Comparison of ENCODE assay signal across 10 cellular contexts in the genomic region with DNA sequence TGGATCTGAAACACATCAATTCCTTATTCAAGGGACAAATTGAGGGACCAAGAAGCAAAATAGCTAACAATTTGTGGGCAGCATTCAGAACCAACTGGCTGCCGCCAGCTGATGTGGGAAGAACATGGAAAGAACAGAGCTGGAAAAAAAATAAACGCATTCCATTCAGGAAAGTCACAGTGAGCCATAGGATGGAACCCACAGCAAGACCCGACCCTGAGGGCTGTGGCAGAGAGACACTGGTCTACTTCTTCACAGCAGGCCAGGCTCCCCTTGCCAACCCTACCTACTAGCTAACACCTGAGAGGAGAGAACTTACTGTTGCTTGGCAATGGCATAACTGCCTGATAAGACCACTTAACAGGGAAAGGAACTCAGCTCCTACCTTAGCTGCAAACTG.
A peak's percentile ranks its signal among the peaks of the same experiment; 100 is the strongest.
DNase-seq lines count a peak whose midpoint lies in the region; ATAC-seq and TF ChIP-seq lines count a peak whose summit lies in the region.
"Had no signal": no experiment of that assay in that cellular context is flagged by ENCODE, and none has a peak within 500 bp of the region (broad histone marks: within the 10 kb centered on the region; RNA-seq: fewer than 3 reads in every experiment).

No MANE protein-coding gene starts in this region.

- H3K4me1 ChIP-seq in cardiac muscle cell (ENCODE audit: low read depth): peaks cover 31% of the 10 kb centered on the region

- H3K27ac ChIP-seq in cardiac muscle cell: no peak overlapping the region

- H3K9me3 Mint-ChIP-seq in activated naive CD8-positive, alpha-beta T cell treated with anti-CD3 and anti-CD28 coated beads for 36 hours: no peaks in the 10 kb centered on the region
- H3K9me3 Mint-ChIP-seq: activated B cell treated with CpG ODN at 0.5 μM for 24 hours had no signal

- in situ Hi-C loops in astrocyte of the spinal cord (cut with HindIII; ENCODE audit: low sequenced_read_pairs): no loop called here

- H3K36me3 Mint-ChIP-seq in activated naive CD8-positive, alpha-beta T cell treated with anti-CD3 and anti-CD28 coated beads for 36 hours: peaks cover 5% of the 10 kb centered on the region

- no peaks in the 10 kb centered on the region for H3K27me3 ChIP-seq in cardiac muscle cell
- no peaks in the 10 kb centered on the region for H3K27me3 ChIP-seq in kidney epithelial cell (ENCODE audit: control insufficient read depth, insufficient read depth, low read length)

- TF ChIP-seq CTCF in cardiac muscle cell (IDR thresholded peaks at IDR 0.05; ENCODE audit: low read depth, low read length) (no peak), astrocyte of the spinal cord (IDR thresholded peaks at IDR 0.05; ENCODE audit: low read depth, low read length) (no peak), kidney epithelial cell (IDR thresholded peaks at IDR 0.05; ENCODE audit: insufficient read depth, low read length, poor library complexity, severe bottlenecking) (no peak)

- peaks cover 32% of the 10 kb centered on the region for H3K4me1 Mint-ChIP-seq in activated naive CD8-positive, alpha-beta T cell treated with anti-CD3 and anti-CD28 coated beads for 36 hours

- peak; percentile 19 to 54 for DNase-seq in cardiac muscle cell (ENCODE audit: low read depth in 1 of 2, low spot score in 1 of 2)
- DNase-seq in Right ventricle myocardium inferior (ENCODE audit: missing footprints): no peak
- peak; percentile 79 for DNase-seq in astrocyte of the spinal cord (ENCODE audit: low read depth, low spot score)
- peak; percentile 65 for DNase-seq in kidney epithelial cell (ENCODE audit: low read depth)
- DNase-seq in activated naive CD8-positive, alpha-beta T cell treated with anti-CD3 and anti-CD28 coated beads for 36 hours: no peak
- DNase-seq in effector CD8-positive, alpha-beta T cell (lab: John Stamatoyannopoulos, UW): no peak
- DNase-seq in COR-L47 (lab: John Stamatoyannopoulos, UW): no peak
- DNase-seq: activated B cell treated with CpG ODN at 0.5 μM for 24 hours, NCI-H2107 had no signal

- H3K4me3 ChIP-seq in cardiac muscle cell (no peak overlapping the region), astrocyte of the spinal cord (ENCODE audit: low read depth, low read length) (no peak overlapping the region), kidney epithelial cell (ENCODE audit: low read depth, low read length) (no peak overlapping the region)

- no peak overlapping the region for H3K4me3 Mint-ChIP-seq in activated naive CD8-positive, alpha-beta T cell treated with anti-CD3 and anti-CD28 coated beads for 36 hours
- H3K4me3 Mint-ChIP-seq: activated B cell treated with CpG ODN at 0.5 μM for 24 hours had no signal

- no peak overlapping the region for H3K27ac Mint-ChIP-seq in activated naive CD8-positive, alpha-beta T cell treated with anti-CD3 and anti-CD28 coated beads for 36 hours
- H3K27ac Mint-ChIP-seq: activated B cell treated with CpG ODN at 0.5 μM for 24 hours had no signal

- ATAC-seq in Right ventricle myocardium inferior (no peak), HG02642 (IDR thresholded peaks at IDR 0.05; ENCODE audit: poor library complexity, unreplicated experiment) (no peak)

- H3K9me3 ChIP-seq in cardiac muscle cell (ENCODE audit: low read depth): no peaks in the 10 kb centered on the region

- H3K27me3 Mint-ChIP-seq in activated naive CD8-positive, alpha-beta T cell treated with anti-CD3 and anti-CD28 coated beads for 36 hours: no peaks in the 10 kb centered on the region
- H3K27me3 Mint-ChIP-seq: activated B cell treated with CpG ODN at 0.5 μM for 24 hours had no signal

- H3K36me3 ChIP-seq in cardiac muscle cell (no peaks in the 10 kb centered on the region), kidney epithelial cell (ENCODE audit: control insufficient read depth, insufficient read depth, low read length) (no peaks in the 10 kb centered on the region)

- intact Hi-C loops in Right ventricle myocardium inferior (cut with DNase I): no loop called here

Comparison
In these comparisons a context has a peak if more than half of its experiments do, and no peak if none do; other contexts are left out.
1. DNase-seq: peak in cardiac muscle cell (2 of 2), astrocyte of the spinal cord (single experiment) and kidney epithelial cell (single experiment); none in Right ventricle myocardium inferior (single experiment), activated naive CD8-positive, alpha-beta T cell treated with anti-CD3 and anti-CD28 coated beads for 36 hours (single experiment), effector CD8-positive, alpha-beta T cell (single experiment) and COR-L47 (single experiment).